ENCODE assay signal across 31 cellular contexts in genomic region chr17:21352981-21353265, GRCh38. TPM values are rescaled to one million over a fixed set of nuclear protein-coding genes. Genes with fewer than 3 reads are reported as not detected.
"Had no signal": no experiment of that assay in that cellular context is flagged by ENCODE, and none has a peak within 500 bp of the region (broad histone marks: within the 10 kb centered on the region; RNA-seq: fewer than 3 reads in every experiment).

No MANE protein-coding gene starts in this region.

- H3K27ac ChIP-seq: foreskin keratinocyte, heart left ventricle, neutrophil, right lobe of liver, thoracic aorta, vagina had no signal

- H3K27me3 Mint-ChIP-seq: activated CD4-positive, alpha-beta T cell treated with anti-CD3 and anti-CD28 coated beads, Interleukin-2, amount 10 ng/mL, durations not matched to agents 7 days and 5 days; activated naive CD4-positive, alpha-beta T cell treated with anti-CD3 and anti-CD28 coated beads, Interleukin-2, amount 10 ng/mL, durations not matched to agents 7 days and 5 days; activated T-cell treated with anti-CD3 and anti-CD28 coated beads, Interleukin-2, amount 50 U/mL, for 24 hours; central memory CD8-positive, alpha-beta T cell; natural killer cell treated with Interleukin-12 subunit alpha and Interleukin-12 subunit beta and Interleukin-15 and Interleukin-18, amount 100 ng/mL, for 72 hours had no signal

- DNase-seq: activated CD4-positive, alpha-beta memory T cell treated with anti-CD3 and anti-CD28 coated beads, Interleukin-2, amount 10 ng/mL, durations not matched to agents 7 days and 5 days; activated CD4-positive, alpha-beta T cell treated with anti-CD3 and anti-CD28 coated beads for 1 hour; activated CD4-positive, alpha-beta T cell treated with anti-CD3 and anti-CD28 coated beads, Interleukin-2, amount 10 ng/mL, durations not matched to agents 7 days and 5 days; activated CD8-positive, alpha-beta memory T cell treated with anti-CD3 and anti-CD28 coated beads, Interleukin-2, amount 50 U/mL, for 48 hours; activated gamma-delta T cell; activated naive CD4-positive, alpha-beta T cell treated with anti-CD3 and anti-CD28 coated beads, Interleukin-2, amount 10 ng/mL, durations not matched to agents 7 days and 5 days; activated T-cell treated with anti-CD3 and anti-CD28 coated beads, Interleukin-2, amount 50 U/mL, for 24 hours; amygdala; endodermal cell; foreskin keratinocyte; kidney glomerular epithelial cell; stimulated activated CD4-positive, alpha-beta T cell treated with anti-CD3 and anti-CD28 coated beads, Interleukin-12 subunit alpha, Interleukin-12 subunit beta, amount 100 ng/mL, for 4 hours; stimulated activated CD4-positive, alpha-beta T cell treated with anti-CD3 and anti-CD28 coated beads, Interleukin-4, amount 100 ng/mL, for 1 hour; stimulated activated naive CD8-positive, alpha-beta T cell treated with anti-CD3 and anti-CD28 coated beads, Interleukin-15, Interleukin-2, amounts not matched to agents 100 U/mL and 50 U/mL, for 24 hours; T-helper 2 cell had no signal

- H3K9me3 Mint-ChIP-seq: activated CD4-positive, alpha-beta T cell treated with anti-CD3 and anti-CD28 coated beads, Interleukin-2, amount 10 ng/mL, durations not matched to agents 7 days and 5 days; activated naive CD4-positive, alpha-beta T cell treated with anti-CD3 and anti-CD28 coated beads, Interleukin-2, amount 10 ng/mL, durations not matched to agents 7 days and 5 days; activated T-cell treated with anti-CD3 and anti-CD28 coated beads, Interleukin-2, amount 50 U/mL, for 24 hours; central memory CD8-positive, alpha-beta T cell; dendritic cell treated with granulocyte-macrophage colony-stimulating factor and Interleukin-4, amounts not matched to agents 40 ng/mL and 50 ng/mL, for 4 days; natural killer cell treated with Interleukin-12 subunit alpha and Interleukin-12 subunit beta and Interleukin-15 and Interleukin-18, amount 100 ng/mL, for 72 hours had no signal

- H3K27me3 ChIP-seq: breast epithelium, foreskin keratinocyte, heart left ventricle, neutrophil, right lobe of liver, vagina had no signal

- H3K36me3 ChIP-seq: breast epithelium, heart left ventricle, neutrophil, right lobe of liver, thoracic aorta, vagina had no signal

- H3K27ac Mint-ChIP-seq: activated CD4-positive, alpha-beta memory T cell treated with anti-CD3 and anti-CD28 coated beads, Interleukin-2, amount 10 ng/mL, durations not matched to agents 7 days and 5 days; activated CD4-positive, alpha-beta T cell treated with anti-CD3 and anti-CD28 coated beads, Interleukin-2, amount 10 ng/mL, durations not matched to agents 7 days and 5 days; activated naive CD4-positive, alpha-beta T cell treated with anti-CD3 and anti-CD28 coated beads, Interleukin-2, amount 10 ng/mL, durations not matched to agents 7 days and 5 days; activated T-cell treated with anti-CD3 and anti-CD28 coated beads, Interleukin-2, amount 50 U/mL, for 24 hours; dendritic cell treated with granulocyte-macrophage colony-stimulating factor and Interleukin-4, amounts not matched to agents 40 ng/mL and 50 ng/mL, for 4 days; endodermal cell; natural killer cell treated with Interleukin-12 subunit alpha and Interleukin-12 subunit beta and Interleukin-15 and Interleukin-18, amount 100 ng/mL, for 72 hours; progenitor cell of endocrine pancreas; WTC11 had no signal

- H3K4me1 Mint-ChIP-seq: central memory CD8-positive, alpha-beta T cell; WTC11 had no signal

- H3K4me3 ChIP-seq: breast epithelium, heart left ventricle, lung, mucosa of descending colon, right lobe of liver, skin epidermis, thoracic aorta, vagina had no signal

- H3K4me1 ChIP-seq: breast epithelium, foreskin keratinocyte, right lobe of liver, vagina had no signal

- H3K4me3 Mint-ChIP-seq: activated CD4-positive, alpha-beta memory T cell treated with anti-CD3 and anti-CD28 coated beads, Interleukin-2, amount 10 ng/mL, durations not matched to agents 7 days and 5 days; activated CD4-positive, alpha-beta T cell treated with anti-CD3 and anti-CD28 coated beads, Interleukin-2, amount 10 ng/mL, durations not matched to agents 7 days and 5 days; activated naive CD4-positive, alpha-beta T cell treated with anti-CD3 and anti-CD28 coated beads, Interleukin-2, amount 10 ng/mL, durations not matched to agents 7 days and 5 days; activated T-cell treated with anti-CD3 and anti-CD28 coated beads, Interleukin-2, amount 50 U/mL, for 24 hours; central memory CD8-positive, alpha-beta T cell; dendritic cell treated with granulocyte-macrophage colony-stimulating factor and Interleukin-4, amounts not matched to agents 40 ng/mL and 50 ng/mL, for 4 days; endodermal cell; natural killer cell treated with Interleukin-12 subunit alpha and Interleukin-12 subunit beta and Interleukin-15 and Interleukin-18, amount 100 ng/mL, for 72 hours; WTC11 had no signal

- ATAC-seq: esophagus mucosa; foreskin keratinocyte; heart left ventricle; left lobe of liver; mucosa of descending colon; natural killer cell treated with Interleukin-12 subunit alpha and Interleukin-12 subunit beta and Interleukin-15 and Interleukin-18, amount 100 ng/mL, for 72 hours; right lobe of liver; stimulated activated naive CD8-positive, alpha-beta T cell treated with anti-CD3 and anti-CD28 coated beads, Interleukin-15, Interleukin-2, amounts not matched to agents 100 U/mL and 50 U/mL, for 24 hours; WTC11 had no signal

- H3K9me3 ChIP-seq: breast epithelium, heart left ventricle, mucosa of descending colon, neutrophil, right lobe of liver, thoracic aorta, vagina had no signal

RNA-seq across cellular contexts. Expression of gene KCNJ12, which starts 23.2 kb away (rescaled TPM):
- total RNA-seq: activated CD4-positive, alpha-beta memory T cell treated with anti-CD3 and anti-CD28 coated beads, Interleukin-2, amount 10 ng/mL, durations not matched to agents 7 days and 5 days; activated CD4-positive, alpha-beta T cell treated with anti-CD3 and anti-CD28 coated beads, Interleukin-2, amount 10 ng/mL, durations not matched to agents 7 days and 5 days; esophagus mucosa; natural killer cell treated with Interleukin-12 subunit alpha and Interleukin-12 subunit beta and Interleukin-15 and Interleukin-18, amount 100 ng/mL, for 72 hours had no signal
